ENCODE assay signal across 22 cellular contexts in the genomic region with DNA sequence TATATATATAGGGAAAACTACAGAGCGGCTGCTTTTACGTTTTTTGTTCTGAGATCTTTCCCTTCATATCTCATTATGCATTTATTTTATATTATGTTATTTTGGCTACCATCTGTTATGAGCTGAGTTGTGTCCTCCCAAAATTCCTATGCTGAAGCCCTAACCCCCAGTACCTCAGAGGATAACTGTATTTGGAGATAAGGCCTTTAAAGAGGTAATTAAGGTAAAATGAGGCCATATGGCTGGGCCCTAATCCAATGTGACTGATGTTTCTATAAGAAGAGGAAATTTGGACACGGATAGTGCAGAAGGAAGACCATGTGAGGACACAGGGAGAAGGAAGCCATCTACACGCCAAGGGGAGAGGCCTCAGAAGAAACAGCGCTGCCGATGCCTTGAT.
"Had no signal": no experiment of that assay in that cellular context is flagged by ENCODE, and none has a peak within 500 bp of the region (broad histone marks: within the 10 kb centered on the region; RNA-seq: fewer than 3 reads in every experiment).

No MANE protein-coding gene starts in this region.

- H3K4me3 ChIP-seq: dorsolateral prefrontal cortex, gastrocnemius medialis, heart right ventricle, mucosa of descending colon, ovary, right atrium auricular region, sigmoid colon, skin epidermis, testis, transverse colon had no signal

- H3K36me3 Mint-ChIP-seq: stimulated activated naive B cell treated with anti-CD40 and anti-IgM and Interleukin-4, amounts not matched to agents 10 μg/mL and 1 μg/mL and 100 μg/mL, for 72 hours had no signal

- H3K27me3 Mint-ChIP-seq: stimulated activated naive CD8-positive, alpha-beta T cell treated with anti-CD3 and anti-CD28 coated beads, Interleukin-15, amount 100 ng/mL, for 72 hours had no signal

- DNase-seq: cortex of kidney; dorsolateral prefrontal cortex; effector memory CD4-positive, alpha-beta T cell; gastrocnemius medialis; heart right ventricle; hypothalamus; islet precursor cell; mammary epithelial cell; mucosa of descending colon; naive thymus-derived CD8-positive, alpha-beta T cell; nucleus accumbens; ovary; sigmoid colon; stimulated activated CD4-positive, alpha-beta T cell treated with anti-CD3 and anti-CD28 coated beads, Interleukin-2, amount 100 ng/mL, for 24 hours; stimulated activated CD4-positive, alpha-beta T cell treated with anti-CD3 and anti-CD28 coated beads, Interleukin-4, amount 100 ng/mL, for 4 hours; stimulated activated naive B cell treated with anti-CD40 and anti-IgM and Interleukin-4, amounts not matched to agents 10 μg/mL and 1 μg/mL and 100 μg/mL, for 72 hours; stimulated activated naive CD8-positive, alpha-beta T cell treated with anti-CD3 and anti-CD28 coated beads, Interleukin-15, amount 100 ng/mL, for 72 hours; testis; transverse colon had no signal

- H3K27ac Mint-ChIP-seq: naive thymus-derived CD8-positive, alpha-beta T cell; stimulated activated naive B cell treated with anti-CD40 and anti-IgM and Interleukin-4, amounts not matched to agents 10 μg/mL and 1 μg/mL and 100 μg/mL, for 72 hours; stimulated activated naive CD8-positive, alpha-beta T cell treated with anti-CD3 and anti-CD28 coated beads, Interleukin-15, amount 100 ng/mL, for 72 hours had no signal

- H3K27me3 ChIP-seq: dorsolateral prefrontal cortex, gastrocnemius medialis, ovary, right atrium auricular region, sigmoid colon, testis, transverse colon had no signal

- H3K4me3 Mint-ChIP-seq: naive thymus-derived CD8-positive, alpha-beta T cell; neural crest cell; stimulated activated naive B cell treated with anti-CD40 and anti-IgM and Interleukin-4, amounts not matched to agents 10 μg/mL and 1 μg/mL and 100 μg/mL, for 72 hours; stimulated activated naive CD8-positive, alpha-beta T cell treated with anti-CD3 and anti-CD28 coated beads, Interleukin-15, amount 100 ng/mL, for 72 hours had no signal

- H3K27ac ChIP-seq: dorsolateral prefrontal cortex, gastrocnemius medialis, heart right ventricle, ovary, right atrium auricular region, sigmoid colon, skin epidermis, testis, transverse colon had no signal

- ATAC-seq: gastrocnemius medialis; heart right ventricle; mucosa of descending colon; naive thymus-derived CD8-positive, alpha-beta T cell; stimulated activated naive B cell treated with anti-CD40 and anti-IgM and Interleukin-4, amounts not matched to agents 10 μg/mL and 1 μg/mL and 100 μg/mL, for 72 hours; stimulated activated naive CD8-positive, alpha-beta T cell treated with anti-CD3 and anti-CD28 coated beads, Interleukin-15, amount 100 ng/mL, for 72 hours had no signal

- H3K4me1 ChIP-seq: gastrocnemius medialis, heart right ventricle, right atrium auricular region, testis, transverse colon had no signal

- H3K4me1 Mint-ChIP-seq: naive thymus-derived CD8-positive, alpha-beta T cell; neural crest cell; stimulated activated naive B cell treated with anti-CD40 and anti-IgM and Interleukin-4, amounts not matched to agents 10 μg/mL and 1 μg/mL and 100 μg/mL, for 72 hours; stimulated activated naive CD8-positive, alpha-beta T cell treated with anti-CD3 and anti-CD28 coated beads, Interleukin-15, amount 100 ng/mL, for 72 hours had no signal

- H3K9me3 ChIP-seq: gastrocnemius medialis, heart right ventricle, mucosa of descending colon, ovary, right atrium auricular region, sigmoid colon, testis, transverse colon had no signal

- H3K9me3 Mint-ChIP-seq: neural crest cell had no signal

- H3K36me3 ChIP-seq: gastrocnemius medialis, heart right ventricle, ovary, right atrium auricular region, sigmoid colon, transverse colon had no signal
